8 cellular contexts compared by ENCODE assay signal in genomic region chrX:25015486-25016360, GRCh38. TPM values are rescaled to one million over a fixed set of nuclear protein-coding genes. Genes with fewer than 3 reads are reported as not detected.
DNase-seq lines count a peak whose midpoint lies in the region; ATAC-seq and TF ChIP-seq lines count a peak whose summit lies in the region.

ARX (minus strand) TSS chrX:25015965; CDS start chrX:25015737, 228 bp downstream.

- H3K27ac Mint-ChIP-seq in effector memory CD8-positive, alpha-beta T cell: no peak within 1 kb of the TSS

- H3K27ac ChIP-seq in AG04450 (ENCODE audit: low read depth, low read length): no peak within 1 kb of the TSS

- peaks cover 10% of the 10 kb centered on the region for H3K36me3 Mint-ChIP-seq in effector memory CD8-positive, alpha-beta T cell (ENCODE audit: insufficient read depth)

- no peak for TF ChIP-seq CTCF in AG04450 (IDR thresholded peaks at IDR 0.05; ENCODE audit: low read depth, low read length)

- CTCF ChIA-PET in AG04450 (lab: Charles Lee): no interaction called here

- H3K27me3 ChIP-seq in AG04450 (ENCODE audit: control insufficient read depth, insufficient read depth, low read length): peaks cover 82% of the 10 kb centered on the region

- DNase-seq in AG04450 (ENCODE audit: low read depth, low spot score): peak; percentile 6
- DNase-seq in NCI-H460 (ENCODE audit: extremely low read depth, low read depth): peak; percentile 50
- no peak for DNase-seq in effector memory CD8-positive, alpha-beta T cell
- peak; percentile 18 for DNase-seq in midbrain (lab: John Stamatoyannopoulos, UW)
- DNase-seq in NCI-H2196 (lab: John Stamatoyannopoulos, UW; ENCODE audit: unreplicated experiment): no peak
- DNase-seq in D341Med (ENCODE audit: low spot score): no peak

- no peaks in the 10 kb centered on the region for H3K9me3 Mint-ChIP-seq in effector memory CD8-positive, alpha-beta T cell

- H3K9me3 ChIP-seq in AG04450 (ENCODE audit: control insufficient read depth, insufficient read depth, low read length): peaks cover 10% of the 10 kb centered on the region

- H3K4me3 ChIP-seq in AG04450 (ENCODE audit: low read depth, low read length): no peak within 1 kb of the TSS

- ATAC-seq in GM19025 (IDR thresholded peaks at IDR 0.05; ENCODE audit: low read depth, unreplicated experiment): peak; percentile 67
- ATAC-seq in effector memory CD8-positive, alpha-beta T cell (replicated peaks): no peak
- ATAC-seq in GM19452 (IDR thresholded peaks at IDR 0.05; ENCODE audit: unreplicated experiment): no peak

- H3K4me3 Mint-ChIP-seq in effector memory CD8-positive, alpha-beta T cell: peak within 1 kb of the TSS; percentile 46 to 61

- POLR2A ChIA-PET in AG04450 (lab: Yijun Ruan, JAX): interaction anchor here (0.7 kb wide), 1 partner anchor 164 kb away, joined by 3 read pairs; no protein-coding TSS in a partner anchor

- peaks cover 47 to 83% of the 10 kb centered on the region in 2 donors for H3K27me3 Mint-ChIP-seq in effector memory CD8-positive, alpha-beta T cell

- peaks cover 12 to 19% of the 10 kb centered on the region in 2 donors for H3K4me1 Mint-ChIP-seq in effector memory CD8-positive, alpha-beta T cell (ENCODE audit: low read depth in 2 of 2)

RNA-seq across cellular contexts. Expression of gene ARX, which starts in this region (rescaled TPM):
- polyA plus RNA-seq in AG04450 (2011; rRNA removed): not detected in 2 replicates
- not detected in 2 replicates for polyA minus RNA-seq in AG04450 (2011; rRNA and poly(A)+ RNA removed)
- 0.20 and 0.30 TPM in 2 replicates for total RNA-seq in NCI-H460 (2014; rRNA removed; shearing (Covaris generic))
- 0.28 and 1.1 TPM in 2 replicates for polyA plus RNA-seq in NCI-H460 (2014; cell fraction: nucleus; rRNA removed)

Comparison
In these comparisons a context has a peak if more than half of its experiments do, and no peak if none do; other contexts are left out.
1. Peak in DNase-seq in AG04450; RNA of the gene not detected or under 1 TPM.
2. DNase-seq: peak in NCI-H460 (single experiment) and midbrain (single experiment); none in effector memory CD8-positive, alpha-beta T cell (0 of 3), NCI-H2196 (single experiment) and D341Med (single experiment).